Comparison of ENCODE assay signal across 12 cellular contexts in the genomic region with DNA sequence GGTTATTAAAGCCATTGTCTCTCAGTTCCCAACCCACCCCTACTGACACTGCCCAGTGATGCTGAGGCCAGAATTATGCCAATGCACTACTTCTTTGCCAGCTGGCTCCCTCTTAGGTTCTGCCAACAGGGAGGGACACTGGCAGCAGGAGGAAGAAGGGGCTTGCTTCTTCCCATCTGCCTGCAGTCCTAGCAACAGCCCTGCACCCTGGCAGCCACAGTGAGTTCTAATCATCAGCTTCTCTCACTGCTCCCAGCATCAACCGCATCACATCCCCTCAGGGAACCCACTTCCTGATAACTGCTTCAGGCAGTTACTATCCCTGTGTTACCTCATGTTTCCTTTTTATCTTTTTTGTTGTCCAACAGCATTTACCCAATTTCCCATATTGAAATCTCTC.
DNase-seq lines count a peak whose midpoint lies in the region; ATAC-seq, FAIRE-seq and TF ChIP-seq lines count a peak whose summit lies in the region.
"Had no signal": no experiment of that assay in that cellular context is flagged by ENCODE, and none has a peak within 500 bp of the region (broad histone marks: within the 10 kb centered on the region; RNA-seq: fewer than 3 reads in every experiment).

No MANE protein-coding gene starts in this region.

- peak; percentile 37 to 87 for DNase-seq in HL-60 (ENCODE audit: low read depth in 1 of 2, low spot score in 1 of 2)
- peak; percentile 21 for DNase-seq in T-helper 2 cell treated with Interferon-gamma antibody and Interleukin-4, amounts not matched to agents 5 μg/mL and 100 μg/mL, for 36 hours (ENCODE audit: low spot score)
- no peak for DNase-seq in K562 (ENCODE audit: extremely low read depth in 1 of 4, low spot score in 3 of 4)
- DNase-seq in putamen (ENCODE audit: low spot score), result peak; percentile 18
- no peak for DNase-seq in amniotic stem cell (lab: John Stamatoyannopoulos, UW)
- no peak for DNase-seq in prostate gland (ENCODE audit: low spot score)
- DNase-seq: colonic mucosa, NCI-H1694 treated with DMSO at 0.1 percent for 48 hours had no signal

- WGBS in K562 (ENCODE audit: insufficient coverage, low coverage, missing lambda C conversion rate), result 92% methylated on average over 1 of the region's 1 CpG
- WGBS in prostate gland, result 89% methylated on average over 1 of the region's 1 CpG

- H3K9me3 ChIP-seq in K562 (replicated peaks; ENCODE audit: control insufficient read depth, insufficient read depth, low read depth, low read length) (no peaks in the 10 kb centered on the region), prostate gland (no peaks in the 10 kb centered on the region)
- H3K9me3 ChIP-seq: colonic mucosa, HAP-1, suprapubic skin had no signal

- no peak for TF ChIP-seq CTCF in HL-60 (IDR thresholded peaks at IDR 0.05; ENCODE audit: insufficient read depth, low read length)
- no peak for TF ChIP-seq CTCF in K562 (IDR thresholded peaks at IDR 0.05 in 2 of 3, conservative IDR thresholded peaks at IDR 0.05 in 1 of 3; ENCODE audit: insufficient read depth in 2 of 3, low read depth in 1 of 3, low read length in 3 of 3)
- TF ChIP-seq CTCF in prostate gland (IDR thresholded peaks at IDR 0.05), result no peak

- POLR2A ChIA-PET in K562 (lab: Yijun Ruan, JAX), result interaction anchor here (1.0 to 2.4 kb wide), 4 partner anchors 15 to 34 kb away, joined by 5 to 7 read pairs (median 6); no protein-coding TSS in a partner anchor

- H3K27ac Mint-ChIP-seq in T-helper 2 cell treated with Interferon-gamma antibody and Interleukin-4, amounts not matched to agents 5 μg/mL and 100 μg/mL, for 36 hours, result peak overlapping the region; percentile 82

- no peaks in the 10 kb centered on the region for H4K20me1 ChIP-seq in K562 (replicated peaks; ENCODE audit: control insufficient read depth, insufficient read depth, low read length)

- peak overlapping the region; percentile 61 for H3K4me3 Mint-ChIP-seq in T-helper 2 cell treated with Interferon-gamma antibody and Interleukin-4, amounts not matched to agents 5 μg/mL and 100 μg/mL, for 36 hours

- peak overlapping the region; percentile 76 for H3K27ac ChIP-seq in HL-60 (replicated peaks)
- no peak overlapping the region for H3K27ac ChIP-seq in K562 (ENCODE audit: extremely low read depth, low read depth, low read length)
- no peak overlapping the region for H3K27ac ChIP-seq in prostate gland
- H3K27ac ChIP-seq: suprapubic skin had no signal

- CTCF ChIA-PET in K562 (lab: Yijun Ruan, JAX; ENCODE audit: low intra/inter-chr PET ratio), result no interaction called here

- no TSS peak for BruUV-seq in K562 (replicated peaks; lab: Mats Ljungman, UMichigan)

- peaks cover 100% of the 10 kb centered on the region for H3K36me3 ChIP-seq in K562 (ENCODE audit: control insufficient read depth, insufficient read depth, low read length)
- H3K36me3 ChIP-seq in prostate gland, result peaks cover 45 to 67% of the 10 kb centered on the region in 2 donors

- H3K4me3 ChIP-seq in HL-60 (replicated peaks; ENCODE audit: insufficient read depth, low read length) (no peak overlapping the region), K562 (no peak overlapping the region), prostate gland (no peak overlapping the region)
- H3K4me3 ChIP-seq: colonic mucosa, HAP-1, suprapubic skin had no signal

- H3K9ac ChIP-seq in K562 (ENCODE audit: insufficient read depth in 1 of 2, low read depth in 2 of 2, low read length in 2 of 2), result no peak overlapping the region

- H3K27me3 Mint-ChIP-seq in T-helper 2 cell treated with Interferon-gamma antibody and Interleukin-4, amounts not matched to agents 5 μg/mL and 100 μg/mL, for 36 hours (ENCODE audit: low read depth), result no peaks in the 10 kb centered on the region

- in situ Hi-C loops in K562 (cut with MboI), result no loop called here

- H3K4me2 ChIP-seq in K562 (ENCODE audit: insufficient read depth, low read length), result no peak overlapping the region

- no peaks in the 10 kb centered on the region for H3K27me3 ChIP-seq in HL-60 (ENCODE audit: insufficient read depth, poor library complexity, severe bottlenecking)
- H3K27me3 ChIP-seq in K562 (ENCODE audit: control insufficient read depth in 2 of 2, insufficient read depth in 2 of 2, low read length in 2 of 2), result no peaks in the 10 kb centered on the region
- no peaks in the 10 kb centered on the region for H3K27me3 ChIP-seq in prostate gland (replicated peaks; ENCODE audit: insufficient read depth)
- H3K27me3 ChIP-seq: colonic mucosa, suprapubic skin had no signal

- H3K36me3 Mint-ChIP-seq in T-helper 2 cell treated with Interferon-gamma antibody and Interleukin-4, amounts not matched to agents 5 μg/mL and 100 μg/mL, for 36 hours (ENCODE audit: low read depth), result peaks cover 82% of the 10 kb centered on the region

- no peak for FAIRE-seq in K562 (lab: Jason Lieb, UNC)

- no peaks in the 10 kb centered on the region for H3K9me3 Mint-ChIP-seq in T-helper 2 cell treated with Interferon-gamma antibody and Interleukin-4, amounts not matched to agents 5 μg/mL and 100 μg/mL, for 36 hours

- H2AFZ ChIP-seq in K562 (ENCODE audit: low read depth, low read length), result no peak overlapping the region

- no peak for TF ChIP-seq EP300 in K562 (IDR thresholded peaks at IDR 0.05; ENCODE audit: low read length)

- TF ChIP-seq POLR2A in K562 (conservative IDR thresholded peaks at IDR 0.05), result no peak
- no peak for TF ChIP-seq POLR2A in prostate gland (IDR thresholded peaks at IDR 0.05)

- ATAC-seq in K562 (no peak), GM21825 (IDR thresholded peaks at IDR 0.05; ENCODE audit: unreplicated experiment) (no peak)
- ATAC-seq: Panc1 had no signal

- peaks cover 35% of the 10 kb centered on the region for H3K4me1 Mint-ChIP-seq in T-helper 2 cell treated with Interferon-gamma antibody and Interleukin-4, amounts not matched to agents 5 μg/mL and 100 μg/mL, for 36 hours (ENCODE audit: low read depth)

- H3K79me2 ChIP-seq in K562 (ENCODE audit: control insufficient read depth, insufficient read depth, low read length), result no peaks in the 10 kb centered on the region

- TF ChIP-seq RAD21 in K562 (CRISPR knock-in tag; conservative IDR thresholded peaks at IDR 0.05 in 1 of 2, IDR thresholded peaks at IDR 0.05 in 1 of 2), result no peak

- H3K4me1 ChIP-seq in K562 (replicated peaks in 1 of 2; ENCODE audit: control insufficient read depth in 2 of 2, insufficient read depth in 2 of 2, low read length in 2 of 2) (no peaks in the 10 kb centered on the region), prostate gland (replicated peaks) (no peaks in the 10 kb centered on the region)
- H3K4me1 ChIP-seq: HAP-1, suprapubic skin had no signal

- intact Hi-C loops in K562 (cut with micrococcal nuclease) (no loop called here), prostate gland (cut with DNase I) (no loop called here)

- no peaks in the 10 kb centered on the region for H3K9me1 ChIP-seq in K562 (ENCODE audit: control insufficient read depth, insufficient read depth, low read length)

TF ChIP-seq in K562, 482 proteins besides CTCF, POLR2A, EP300 and RAD21:
- TF ChIP-seq ZNF280A (IDR thresholded peaks at IDR 0.05; ENCODE audit: low read depth, partially characterized antibody) (no peak), SUPT5H (IDR thresholded peaks at IDR 0.05) (0 out of 2 replicates have a peak, but pooled peaks have one; percentile 19), CSDE1 (IDR thresholded peaks at IDR 0.05) (no peak), PML (IDR thresholded peaks at IDR 0.05; ENCODE audit: low read length) (0 out of 2 replicates have a peak, but pooled peaks have one; percentile 22)

Comparison
In these comparisons a context has a peak if more than half of its experiments do, and no peak if none do; other contexts are left out.
1. DNase-seq: peak in HL-60 (2 of 2), T-helper 2 cell treated with Interferon-gamma antibody and Interleukin-4, amounts not matched to agents 5 μg/mL and 100 μg/mL, for 36 hours (single experiment) and putamen (single experiment); none in K562 (0 of 4), amniotic stem cell (single experiment) and prostate gland (single experiment).